ENCODE assay signal across 1 cellular context in the genomic region with DNA sequence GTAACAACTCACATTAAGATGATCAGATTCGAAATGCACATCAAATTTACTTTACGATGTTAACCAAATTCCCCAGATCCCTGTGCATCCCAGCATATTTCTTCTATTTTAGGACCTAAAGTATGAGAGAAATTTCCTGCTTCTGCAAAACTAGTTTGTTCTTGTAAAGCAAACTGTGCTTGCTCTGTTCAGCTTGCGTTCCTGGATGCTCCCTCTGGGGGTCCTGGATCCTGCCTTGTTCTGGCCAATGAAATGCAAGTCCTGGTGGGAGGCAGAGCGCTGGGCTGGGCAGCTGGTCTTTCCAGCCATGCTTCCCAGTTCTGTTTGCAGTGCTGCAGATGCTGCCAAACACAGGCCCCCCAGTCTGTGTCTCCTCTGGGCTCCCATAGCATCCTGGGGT.
TF ChIP-seq lines count a peak whose summit lies in the region.

No MANE protein-coding gene starts in this region.

TF ChIP-seq in WTC11, 78 proteins besides CTCF, POLR2A, EP300 and RAD21 (continued from another document):
- TF ChIP-seq, protein P1, sequence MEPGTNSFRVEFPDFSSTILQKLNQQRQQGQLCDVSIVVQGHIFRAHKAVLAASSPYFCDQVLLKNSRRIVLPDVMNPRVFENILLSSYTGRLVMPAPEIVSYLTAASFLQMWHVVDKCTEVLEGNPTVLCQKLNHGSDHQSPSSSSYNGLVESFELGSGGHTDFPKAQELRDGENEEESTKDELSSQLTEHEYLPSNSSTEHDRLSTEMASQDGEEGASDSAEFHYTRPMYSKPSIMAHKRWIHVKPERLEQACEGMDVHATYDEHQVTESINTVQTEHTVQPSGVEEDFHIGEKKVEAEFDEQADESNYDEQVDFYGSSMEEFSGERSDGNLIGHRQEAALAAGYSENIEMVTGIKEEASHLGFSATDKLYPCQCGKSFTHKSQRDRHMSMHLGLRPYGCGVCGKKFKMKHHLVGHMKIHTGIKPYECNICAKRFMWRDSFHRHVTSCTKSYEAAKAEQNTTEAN (CRISPR knock-in tag; IDR thresholded peaks at IDR 0.05): no peak
- TF ChIP-seq, protein P2, sequence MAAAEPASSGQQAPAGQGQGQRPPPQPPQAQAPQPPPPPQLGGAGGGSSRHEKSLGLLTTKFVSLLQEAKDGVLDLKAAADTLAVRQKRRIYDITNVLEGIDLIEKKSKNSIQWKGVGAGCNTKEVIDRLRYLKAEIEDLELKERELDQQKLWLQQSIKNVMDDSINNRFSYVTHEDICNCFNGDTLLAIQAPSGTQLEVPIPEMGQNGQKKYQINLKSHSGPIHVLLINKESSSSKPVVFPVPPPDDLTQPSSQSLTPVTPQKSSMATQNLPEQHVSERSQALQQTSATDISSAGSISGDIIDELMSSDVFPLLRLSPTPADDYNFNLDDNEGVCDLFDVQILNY (CRISPR knock-in tag; IDR thresholded peaks at IDR 0.05): no peak
- TF ChIP-seq, protein P3, sequence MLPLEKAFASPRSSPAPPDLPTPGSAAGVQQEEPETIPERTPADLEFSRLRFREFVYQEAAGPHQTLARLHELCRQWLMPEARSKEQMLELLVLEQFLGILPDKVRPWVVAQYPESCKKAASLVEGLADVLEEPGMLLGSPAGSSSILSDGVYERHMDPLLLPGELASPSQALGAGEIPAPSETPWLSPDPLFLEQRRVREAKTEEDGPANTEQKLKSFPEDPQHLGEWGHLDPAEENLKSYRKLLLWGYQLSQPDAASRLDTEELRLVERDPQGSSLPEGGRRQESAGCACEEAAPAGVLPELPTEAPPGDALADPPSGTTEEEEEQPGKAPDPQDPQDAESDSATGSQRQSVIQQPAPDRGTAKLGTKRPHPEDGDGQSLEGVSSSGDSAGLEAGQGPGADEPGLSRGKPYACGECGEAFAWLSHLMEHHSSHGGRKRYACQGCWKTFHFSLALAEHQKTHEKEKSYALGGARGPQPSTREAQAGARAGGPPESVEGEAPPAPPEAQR (CRISPR knock-in tag; IDR thresholded peaks at IDR 0.05): no peak
- TF ChIP-seq EMX1 (CRISPR knock-in tag; IDR thresholded peaks at IDR 0.05): no peak
- TF ChIP-seq, protein P4, sequence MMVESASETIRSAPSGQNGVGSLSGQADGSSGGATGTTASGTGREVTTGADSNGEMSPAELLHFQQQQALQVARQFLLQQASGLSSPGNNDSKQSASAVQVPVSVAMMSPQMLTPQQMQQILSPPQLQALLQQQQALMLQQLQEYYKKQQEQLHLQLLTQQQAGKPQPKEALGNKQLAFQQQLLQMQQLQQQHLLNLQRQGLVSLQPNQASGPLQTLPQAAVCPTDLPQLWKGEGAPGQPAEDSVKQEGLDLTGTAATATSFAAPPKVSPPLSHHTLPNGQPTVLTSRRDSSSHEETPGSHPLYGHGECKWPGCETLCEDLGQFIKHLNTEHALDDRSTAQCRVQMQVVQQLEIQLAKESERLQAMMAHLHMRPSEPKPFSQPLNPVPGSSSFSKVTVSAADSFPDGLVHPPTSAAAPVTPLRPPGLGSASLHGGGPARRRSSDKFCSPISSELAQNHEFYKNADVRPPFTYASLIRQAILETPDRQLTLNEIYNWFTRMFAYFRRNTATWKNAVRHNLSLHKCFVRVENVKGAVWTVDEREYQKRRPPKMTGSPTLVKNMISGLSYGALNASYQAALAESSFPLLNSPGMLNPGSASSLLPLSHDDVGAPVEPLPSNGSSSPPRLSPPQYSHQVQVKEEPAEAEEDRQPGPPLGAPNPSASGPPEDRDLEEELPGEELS (CRISPR knock-in tag; IDR thresholded peaks at IDR 0.05): no peak
- no peak for TF ChIP-seq NFE2L1 (CRISPR knock-in tag; IDR thresholded peaks at IDR 0.05)
- no peak for TF ChIP-seq MXD4 (CRISPR knock-in tag; IDR thresholded peaks at IDR 0.05; ENCODE audit: borderline replicate concordance)
- no peak for TF ChIP-seq TP53 (CRISPR knock-in tag; IDR thresholded peaks at IDR 0.05)
- TF ChIP-seq OVOL2 (CRISPR knock-in tag; IDR thresholded peaks at IDR 0.05; ENCODE audit: borderline replicate concordance): no peak
- no peak for TF ChIP-seq FOXJ3 (CRISPR knock-in tag; IDR thresholded peaks at IDR 0.05; ENCODE audit: borderline replicate concordance)
- TF ChIP-seq, protein P5, sequence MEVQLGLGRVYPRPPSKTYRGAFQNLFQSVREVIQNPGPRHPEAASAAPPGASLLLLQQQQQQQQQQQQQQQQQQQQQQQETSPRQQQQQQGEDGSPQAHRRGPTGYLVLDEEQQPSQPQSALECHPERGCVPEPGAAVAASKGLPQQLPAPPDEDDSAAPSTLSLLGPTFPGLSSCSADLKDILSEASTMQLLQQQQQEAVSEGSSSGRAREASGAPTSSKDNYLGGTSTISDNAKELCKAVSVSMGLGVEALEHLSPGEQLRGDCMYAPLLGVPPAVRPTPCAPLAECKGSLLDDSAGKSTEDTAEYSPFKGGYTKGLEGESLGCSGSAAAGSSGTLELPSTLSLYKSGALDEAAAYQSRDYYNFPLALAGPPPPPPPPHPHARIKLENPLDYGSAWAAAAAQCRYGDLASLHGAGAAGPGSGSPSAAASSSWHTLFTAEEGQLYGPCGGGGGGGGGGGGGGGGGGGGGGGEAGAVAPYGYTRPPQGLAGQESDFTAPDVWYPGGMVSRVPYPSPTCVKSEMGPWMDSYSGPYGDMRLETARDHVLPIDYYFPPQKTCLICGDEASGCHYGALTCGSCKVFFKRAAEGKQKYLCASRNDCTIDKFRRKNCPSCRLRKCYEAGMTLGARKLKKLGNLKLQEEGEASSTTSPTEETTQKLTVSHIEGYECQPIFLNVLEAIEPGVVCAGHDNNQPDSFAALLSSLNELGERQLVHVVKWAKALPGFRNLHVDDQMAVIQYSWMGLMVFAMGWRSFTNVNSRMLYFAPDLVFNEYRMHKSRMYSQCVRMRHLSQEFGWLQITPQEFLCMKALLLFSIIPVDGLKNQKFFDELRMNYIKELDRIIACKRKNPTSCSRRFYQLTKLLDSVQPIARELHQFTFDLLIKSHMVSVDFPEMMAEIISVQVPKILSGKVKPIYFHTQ (CRISPR knock-in tag; IDR thresholded peaks at IDR 0.05): no peak
